ENCODE assay signal across 15 cellular contexts in genomic region chr12:54030889-54031860, GRCh38. TPM values are rescaled to one million over a fixed set of nuclear protein-coding genes. Genes with fewer than 3 reads are reported as not detected.
DNase-seq lines count a peak whose midpoint lies in the region; ATAC-seq, FAIRE-seq and TF ChIP-seq lines count a peak whose summit lies in the region.
"Had no signal": no experiment of that assay in that cellular context is flagged by ENCODE, and none has a peak within 500 bp of the region (broad histone marks: within the 10 kb centered on the region; RNA-seq: fewer than 3 reads in every experiment).

No MANE protein-coding gene starts in this region.

- DNase-seq in ascending aorta (ENCODE audit: low spot score in 2 of 2) (no peak), hepatic stellate cell (ENCODE audit: low spot score) (peak; percentile 57), posterior vena cava (ENCODE audit: low spot score) (peak; percentile 86), midbrain (lab: John Stamatoyannopoulos, UW) (no peak)
- DNase-seq: activated CD4-positive, CD25-positive, alpha-beta regulatory T cell treated with anti-CD3 and anti-CD28 coated beads, Interleukin-2, amount 50 U/mL, for 72 hours; NCI-H1092 treated with DMSO at 0.1 percent for 48 hours; NCI-H524 treated with DMSO at 0.1 percent for 48 hours; small intestine had no signal

- no peaks in the 10 kb centered on the region for H3K36me3 ChIP-seq in ascending aorta
- H3K36me3 ChIP-seq: BLaER1 treated with 17β-estradiol and CSF1 and Interleukin-3, amounts not matched to agents 10 nM and 100 nM had no signal

- no peak for TF ChIP-seq CTCF in ascending aorta (IDR thresholded peaks at IDR 0.05)

- peaks cover 0 to 5% of the 10 kb centered on the region in 2 donors for H3K4me1 ChIP-seq in ascending aorta
- H3K4me1 ChIP-seq: BLaER1 treated with 17β-estradiol and CSF1 and Interleukin-3, amounts not matched to agents 10 nM and 100 nM; SJSA1 had no signal

- peak overlapping the region in 1 of 2 donors; percentile 38 for H3K4me3 ChIP-seq in ascending aorta
- H3K4me3 ChIP-seq: BLaER1 treated with 17β-estradiol and CSF1 and Interleukin-3, amounts not matched to agents 10 nM and 100 nM; SJSA1 had no signal

- intact Hi-C loops in ascending aorta (cut with DNase I), result loop anchor here (5.0 kb wide), 1 partner anchor 111 kb away; no protein-coding TSS in a partner anchor
- intact Hi-C loops in posterior vena cava (cut with DNase I), result loop anchor here (5.0 kb wide), 3 partner anchors 101 to 161 kb away; no protein-coding TSS in a partner anchor

- peak; percentile 6 for FAIRE-seq in G401.6 (lab: Jason Lieb, UNC)
- FAIRE-seq: small intestine had no signal

- no peak for ATAC-seq in HG02885 (IDR thresholded peaks at IDR 0.05; ENCODE audit: poor library complexity, unreplicated experiment)
- ATAC-seq in GM21390 (IDR thresholded peaks at IDR 0.05; ENCODE audit: unreplicated experiment), result no peak
- no peak for ATAC-seq in GM18870 (IDR thresholded peaks at IDR 0.05; ENCODE audit: unreplicated experiment)

- peaks cover 4% of the 10 kb centered on the region for H3K27me3 ChIP-seq in ascending aorta
- H3K27me3 ChIP-seq: SJSA1 had no signal

- H3K27ac ChIP-seq in ascending aorta, result peak overlapping the region; percentile 14
- H3K27ac ChIP-seq: BLaER1 treated with 17β-estradiol and CSF1 and Interleukin-3, amounts not matched to agents 10 nM and 100 nM; SJSA1 had no signal

- no peaks in the 10 kb centered on the region for H3K9me3 ChIP-seq in ascending aorta
- H3K9me3 ChIP-seq: SJSA1 had no signal

RNA-seq across cellular contexts. Expression of gene HOXC5, which starts 1.7 kb away (rescaled TPM):
- not detected for total RNA-seq in ascending aorta
- total RNA-seq in posterior vena cava, result 1 to 10 TPM; 2.9 to 5.6 TPM
- total RNA-seq: activated T-helper 1 cell treated with anti-CD3 and anti-CD28 coated beads, Interleukin-12 subunit alpha, Interleukin-12 subunit beta, Interleukin-2, Interleukin-4 antibody, amounts not matched to agents 30 ng/mL and 10 ng/mL and 1 ng/mL, durations not matched to agents 14 hours and 24 hours and 36 hours; SJSA1 had no signal

RNA-seq across cellular contexts. Expression of gene HOXC6, which starts 2.9 kb away (rescaled TPM):
- 7.6 TPM for total RNA-seq in ascending aorta
- 10 to 100 TPM; 23.5 to 31.1 TPM for total RNA-seq in posterior vena cava
- total RNA-seq: activated T-helper 1 cell treated with anti-CD3 and anti-CD28 coated beads, Interleukin-12 subunit alpha, Interleukin-12 subunit beta, Interleukin-2, Interleukin-4 antibody, amounts not matched to agents 30 ng/mL and 10 ng/mL and 1 ng/mL, durations not matched to agents 14 hours and 24 hours and 36 hours had no signal

RNA-seq across cellular contexts. Expression of gene HOXC8, which starts 22.4 kb away (rescaled TPM):
- 8.9 TPM for total RNA-seq in ascending aorta
- total RNA-seq in posterior vena cava, result 10 to 100 TPM; 13.5 to 22.4 TPM
- total RNA-seq: activated T-helper 1 cell treated with anti-CD3 and anti-CD28 coated beads, Interleukin-12 subunit alpha, Interleukin-12 subunit beta, Interleukin-2, Interleukin-4 antibody, amounts not matched to agents 30 ng/mL and 10 ng/mL and 1 ng/mL, durations not matched to agents 14 hours and 24 hours and 36 hours had no signal

RNA-seq across cellular contexts. Expression of gene HOXC4, which starts 22.5 kb away (rescaled TPM):
- total RNA-seq in ascending aorta, result 0.32 TPM
- 10 to 100 TPM; 17.1 to 19.4 TPM for total RNA-seq in posterior vena cava
- total RNA-seq: activated T-helper 1 cell treated with anti-CD3 and anti-CD28 coated beads, Interleukin-12 subunit alpha, Interleukin-12 subunit beta, Interleukin-2, Interleukin-4 antibody, amounts not matched to agents 30 ng/mL and 10 ng/mL and 1 ng/mL, durations not matched to agents 14 hours and 24 hours and 36 hours had no signal

RNA-seq across cellular contexts. Expression of gene HOXC9, which starts 31.2 kb away (rescaled TPM):
- 1.2 TPM for total RNA-seq in ascending aorta
- 10 to 100 TPM in 1 of 2 donors, 1 to 10 TPM in 1; 7.0 to 12.0 TPM for total RNA-seq in posterior vena cava
- total RNA-seq: activated T-helper 1 cell treated with anti-CD3 and anti-CD28 coated beads, Interleukin-12 subunit alpha, Interleukin-12 subunit beta, Interleukin-2, Interleukin-4 antibody, amounts not matched to agents 30 ng/mL and 10 ng/mL and 1 ng/mL, durations not matched to agents 14 hours and 24 hours and 36 hours had no signal

Comparison
In these comparisons a context has a peak if more than half of its experiments do, and no peak if none do; other contexts are left out.
1. DNase-seq: peak in hepatic stellate cell (single experiment) and posterior vena cava (single experiment); none in ascending aorta (0 of 2) and midbrain (single experiment).